ENCODE assay signal across 10 cellular contexts in genomic region chr12:68405292-68405900, GRCh38.
DNase-seq lines count a peak whose midpoint lies in the region; ATAC-seq and TF ChIP-seq lines count a peak whose summit lies in the region.
"Had no signal": no experiment of that assay in that cellular context is flagged by ENCODE, and none has a peak within 500 bp of the region (broad histone marks: within the 10 kb centered on the region; RNA-seq: fewer than 3 reads in every experiment).

No MANE protein-coding gene starts in this region.

- peak overlapping the region; percentile 3 to 72 (median 50) for H3K4me2 ChIP-seq in BLaER1 treated with 17β-estradiol and CSF1 and Interleukin-3, amounts not matched to agents 10 nM and 100 nM

- POLR2A ChIA-PET in naive thymus-derived CD4-positive, alpha-beta T cell (lab: Charles Lee), result interaction anchor here (0.7 kb wide), 1 partner anchor 61 kb away, joined by 3 read pairs; no protein-coding TSS in a partner anchor

- no peak overlapping the region for H3K4me3 ChIP-seq in BLaER1 treated with 17β-estradiol and CSF1 and Interleukin-3, amounts not matched to agents 10 nM and 100 nM
- no peak overlapping the region for H3K4me3 ChIP-seq in psoas muscle
- H3K4me3 ChIP-seq in naive thymus-derived CD4-positive, alpha-beta T cell (ENCODE audit: low read length), result no peak overlapping the region

- peaks cover 0 to 11% (median 0%) of the 10 kb centered on the region in 5 donors for H3K27me3 Mint-ChIP-seq in naive thymus-derived CD4-positive, alpha-beta T cell
- H3K27me3 Mint-ChIP-seq: CD4-positive, alpha-beta T cell had no signal

- TF ChIP-seq CTCF in VCaP (conservative IDR thresholded peaks at IDR 0.05) (no peak), psoas muscle (IDR thresholded peaks at IDR 0.05) (no peak)

- peaks cover 0 to 12% (median 0%) of the 10 kb centered on the region in 11 experiments; a peak in 3 of 22 replicates for H3K9me3 ChIP-seq in BLaER1 treated with 17β-estradiol and CSF1 and Interleukin-3, amounts not matched to agents 10 nM and 100 nM (replicated peaks in 1 of 11)
- no peaks in the 10 kb centered on the region for H3K9me3 ChIP-seq in psoas muscle
- H3K9me3 ChIP-seq in naive thymus-derived CD4-positive, alpha-beta T cell (ENCODE audit: control insufficient read depth in 2 of 3, low read length in 3 of 3), result no peaks in the 10 kb centered on the region

- DNase-seq in Right ventricle myocardium superior, result no peak
- DNase-seq in psoas muscle, result no peak
- no peak for DNase-seq in effector CD4-positive, alpha-beta T cell
- no peak for DNase-seq in activated T-cell treated with anti-CD3 and anti-CD28 coated beads for 4 hours
- DNase-seq in naive thymus-derived CD4-positive, alpha-beta T cell, result no peak
- DNase-seq: activated effector memory CD4-positive, alpha-beta T cell treated with Interleukin-2 at 50 U/mL for 16 hours; CD4-positive, alpha-beta T cell had no signal

- peak overlapping the region in 1 of 9 donors; percentile 0 for H3K27ac Mint-ChIP-seq in naive thymus-derived CD4-positive, alpha-beta T cell
- H3K27ac Mint-ChIP-seq: CD4-positive, alpha-beta T cell had no signal

- H3K27me3 ChIP-seq in BLaER1 treated with 17β-estradiol and CSF1 and Interleukin-3, amounts not matched to agents 10 nM and 100 nM, result no peaks in the 10 kb centered on the region
- H3K27me3 ChIP-seq in psoas muscle (ENCODE audit: insufficient read depth in 3 of 3, low read length in 2 of 3), result no peaks in the 10 kb centered on the region
- H3K27me3 ChIP-seq in naive thymus-derived CD4-positive, alpha-beta T cell (ENCODE audit: control insufficient read depth in 2 of 2, insufficient read depth in 2 of 2, low read length in 2 of 2), result no peaks in the 10 kb centered on the region

- H3K27ac ChIP-seq in BLaER1 treated with 17β-estradiol and CSF1 and Interleukin-3, amounts not matched to agents 10 nM and 100 nM, result 0 out of 22 replicates have a peak overlapping the region, but pooled peaks of 1 of the 11 experiments have one; percentile 32
- H3K27ac ChIP-seq in VCaP (peak overlapping the region; percentile 77), psoas muscle (peak overlapping the region; percentile 69)
- H3K27ac ChIP-seq in naive thymus-derived CD4-positive, alpha-beta T cell (ENCODE audit: low read depth, low read length), result no peak overlapping the region

- peaks cover 15 to 34% (median 20%) of the 10 kb centered on the region in 7 donors for H3K4me1 Mint-ChIP-seq in naive thymus-derived CD4-positive, alpha-beta T cell

- ATAC-seq in Right ventricle myocardium superior (ENCODE audit: poor library complexity), result peak; percentile 59
- peak in 2 of 4 donors; percentile 22 to 40 for ATAC-seq in psoas muscle
- ATAC-seq in GM18868 (IDR thresholded peaks at IDR 0.05; ENCODE audit: unreplicated experiment), result no peak
- ATAC-seq in naive thymus-derived CD4-positive, alpha-beta T cell, result no peak

- peak overlapping the region in 1 of 11 experiments; percentile 17; a peak in 1 of 22 replicates for H3K9ac ChIP-seq in BLaER1 treated with 17β-estradiol and CSF1 and Interleukin-3, amounts not matched to agents 10 nM and 100 nM

- no peak overlapping the region for H3K4me3 Mint-ChIP-seq in naive thymus-derived CD4-positive, alpha-beta T cell
- H3K4me3 Mint-ChIP-seq: CD4-positive, alpha-beta T cell had no signal

- peaks cover 0 to 2% (median 0%) of the 10 kb centered on the region in 5 donors for H3K36me3 Mint-ChIP-seq in naive thymus-derived CD4-positive, alpha-beta T cell

- no peaks in the 10 kb centered on the region for H3K36me3 ChIP-seq in BLaER1 treated with 17β-estradiol and CSF1 and Interleukin-3, amounts not matched to agents 10 nM and 100 nM
- no peaks in the 10 kb centered on the region for H3K36me3 ChIP-seq in psoas muscle (ENCODE audit: insufficient read depth in 1 of 2, low read depth in 1 of 2)
- H3K36me3 ChIP-seq in naive thymus-derived CD4-positive, alpha-beta T cell (ENCODE audit: control insufficient read depth in 2 of 3, insufficient read depth in 3 of 3, low read length in 3 of 3), result no peaks in the 10 kb centered on the region

- no peaks in the 10 kb centered on the region for H4K20me1 ChIP-seq in BLaER1 treated with 17β-estradiol and CSF1 and Interleukin-3, amounts not matched to agents 10 nM and 100 nM

- peaks cover 8 to 39% (median 15%) of the 10 kb centered on the region in 10 experiments for H3K4me1 ChIP-seq in BLaER1 treated with 17β-estradiol and CSF1 and Interleukin-3, amounts not matched to agents 10 nM and 100 nM
- H3K4me1 ChIP-seq in psoas muscle, result peaks cover 35% of the 10 kb centered on the region
- no peaks in the 10 kb centered on the region for H3K4me1 ChIP-seq in naive thymus-derived CD4-positive, alpha-beta T cell (ENCODE audit: control insufficient read depth in 2 of 2, insufficient read depth in 2 of 2, low read length in 2 of 2)

- H3K9me3 Mint-ChIP-seq in naive thymus-derived CD4-positive, alpha-beta T cell, result peaks cover 0 to 2% (median 0%) of the 10 kb centered on the region in 11 donors
- H3K9me3 Mint-ChIP-seq: CD4-positive, alpha-beta T cell had no signal

- CTCF ChIA-PET in naive thymus-derived CD4-positive, alpha-beta T cell (lab: Charles Lee), result no interaction called here

- intact Hi-C loops in Right ventricle myocardium superior (cut with DNase I), result no loop called here
- intact Hi-C loops in psoas muscle (cut with DNase I), result loop anchor here in 1 of 2 donors (2.0 kb wide), 1 partner anchor 205 kb away; the partner anchor contains the start of gene RAP1B
- intact Hi-C loops in naive thymus-derived CD4-positive, alpha-beta T cell (cut with micrococcal nuclease), result no loop called here
